Comparison of ENCODE assay signal across 9 cellular contexts in the genomic region with DNA sequence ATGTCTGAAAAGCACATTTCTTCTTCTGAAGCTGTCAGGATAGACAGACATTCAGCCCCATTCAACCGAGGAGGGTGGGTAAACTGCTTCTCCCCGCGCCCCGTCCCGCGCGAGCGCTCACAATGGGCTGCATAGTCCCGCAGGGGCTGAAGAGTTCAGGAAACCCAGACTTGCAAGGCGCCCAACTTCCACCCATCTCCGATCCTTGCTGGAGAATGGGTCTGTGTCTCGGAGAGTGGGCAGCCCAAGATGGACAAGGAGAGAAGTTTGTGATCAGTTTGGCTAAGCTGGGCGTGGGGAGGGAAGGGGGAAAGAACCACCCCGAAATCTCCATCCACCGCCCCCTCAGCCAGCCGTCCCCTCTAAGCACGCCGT. TPM values are rescaled to one million over a fixed set of nuclear protein-coding genes. Genes with fewer than 3 reads are reported as not detected.
A peak's percentile ranks its signal among the peaks of the same experiment; 100 is the strongest.
DNase-seq lines count a peak whose midpoint lies in the region; ATAC-seq, FAIRE-seq and TF ChIP-seq lines count a peak whose summit lies in the region.
"Had no signal": no experiment of that assay in that cellular context is flagged by ENCODE, and none has a peak within 500 bp of the region (broad histone marks: within the 10 kb centered on the region; RNA-seq: fewer than 3 reads in every experiment).

No MANE protein-coding gene starts in this region.

- H3K4me1 ChIP-seq in mucosa of rectum (ENCODE audit: control insufficient read depth in 2 of 2, insufficient read depth in 2 of 2, low read length in 2 of 2) = peaks cover 6 to 12% of the 10 kb centered on the region in 2 donors
- peaks cover 0 to 6% of the 10 kb centered on the region in 2 donors for H3K4me1 ChIP-seq in uterus

- intact Hi-C loops in uterus (cut with DNase I; ENCODE audit: low total_unique reads) = no loop called here

- no peak for ATAC-seq in GM19455 (IDR thresholded peaks at IDR 0.05; ENCODE audit: unreplicated experiment)

- DNase-seq in C1 segment of cervical spinal cord (lab: John Stamatoyannopoulos, UW) (peak in 8 of 14 donors; percentile 16 to 53 (median 31)), H4 (ENCODE audit: low spot score) (peak; percentile 20), endothelial cell (ENCODE audit: low spot score) (peak; percentile 44), uterus (peak; percentile 19 to 27), GM12891 (ENCODE audit: insufficient read length, low spot score) (no peak)
- peak; percentile 4 for DNase-seq in T-helper 2 cell treated with Interferon-gamma antibody and Interleukin-4, amounts not matched to agents 5 μg/mL and 100 μg/mL, for 36 hours (ENCODE audit: low spot score)

- H3K9me3 Mint-ChIP-seq in T-helper 2 cell treated with Interferon-gamma antibody and Interleukin-4, amounts not matched to agents 5 μg/mL and 100 μg/mL, for 36 hours = no peaks in the 10 kb centered on the region
- H3K9me3 Mint-ChIP-seq in endothelial cell (ENCODE audit: unreplicated experiment) = no peaks in the 10 kb centered on the region

- no peaks in the 10 kb centered on the region for H3K36me3 Mint-ChIP-seq in T-helper 2 cell treated with Interferon-gamma antibody and Interleukin-4, amounts not matched to agents 5 μg/mL and 100 μg/mL, for 36 hours (ENCODE audit: low read depth)
- H3K36me3 Mint-ChIP-seq in endothelial cell (ENCODE audit: low read depth, unreplicated experiment) = no peaks in the 10 kb centered on the region

- peak overlapping the region; percentile 98 for H3K4me3 Mint-ChIP-seq in T-helper 2 cell treated with Interferon-gamma antibody and Interleukin-4, amounts not matched to agents 5 μg/mL and 100 μg/mL, for 36 hours
- H3K4me3 Mint-ChIP-seq in endothelial cell (ENCODE audit: unreplicated experiment) = peak overlapping the region; percentile 97

- peaks cover 15% of the 10 kb centered on the region for H3K4me1 Mint-ChIP-seq in T-helper 2 cell treated with Interferon-gamma antibody and Interleukin-4, amounts not matched to agents 5 μg/mL and 100 μg/mL, for 36 hours (ENCODE audit: low read depth)
- peaks cover 33% of the 10 kb centered on the region for H3K4me1 Mint-ChIP-seq in endothelial cell (ENCODE audit: unreplicated experiment)

- TF ChIP-seq CTCF in endothelial cell (IDR thresholded peaks at IDR 0.05; ENCODE audit: unreplicated experiment) (no peak), uterus (IDR thresholded peaks at IDR 0.05) (no peak)

- H3K9ac ChIP-seq in mucosa of rectum (ENCODE audit: low read depth in 1 of 2, low read length in 2 of 2) = peak overlapping the region; percentile 63 to 68

- H3K27ac Mint-ChIP-seq in T-helper 2 cell treated with Interferon-gamma antibody and Interleukin-4, amounts not matched to agents 5 μg/mL and 100 μg/mL, for 36 hours = no peak overlapping the region
- H3K27ac Mint-ChIP-seq in endothelial cell (ENCODE audit: unreplicated experiment) = peak overlapping the region; percentile 93

- peaks cover 38% of the 10 kb centered on the region for H3K27me3 Mint-ChIP-seq in T-helper 2 cell treated with Interferon-gamma antibody and Interleukin-4, amounts not matched to agents 5 μg/mL and 100 μg/mL, for 36 hours (ENCODE audit: low read depth)
- peaks cover 4% of the 10 kb centered on the region for H3K27me3 Mint-ChIP-seq in endothelial cell (ENCODE audit: unreplicated experiment)

- TF ChIP-seq POLR2A in uterus (IDR thresholded peaks at IDR 0.05) (no peak), GM12891 (IDR thresholded peaks at IDR 0.05; ENCODE audit: low read depth, low read length) (no peak)

- FAIRE-seq in GM12891 (lab: Jason Lieb, UNC) = no peak

- H3K27ac ChIP-seq in mucosa of rectum (ENCODE audit: low read depth in 2 of 2, low read length in 2 of 2) (peak overlapping the region; percentile 84), uterus (peak overlapping the region; percentile 95 to 96)
- H3K27ac ChIP-seq: HL-60 had no signal

- H3K4me3 ChIP-seq in mucosa of rectum (ENCODE audit: low read length in 2 of 2) (peak overlapping the region; percentile 75 to 85), uterus (peak overlapping the region; percentile 47 to 59)

- H3K9me3 ChIP-seq in mucosa of rectum (ENCODE audit: control insufficient read depth in 2 of 2, low read length in 2 of 2) = no peaks in the 10 kb centered on the region
- no peaks in the 10 kb centered on the region for H3K9me3 ChIP-seq in uterus

- H3K27me3 ChIP-seq in mucosa of rectum (ENCODE audit: control insufficient read depth in 2 of 2, insufficient read depth in 2 of 2, low read length in 2 of 2) = peaks cover 0 to 5% of the 10 kb centered on the region in 2 donors
- H3K27me3 ChIP-seq in uterus = no peaks in the 10 kb centered on the region

- H3K36me3 ChIP-seq in mucosa of rectum (ENCODE audit: control insufficient read depth in 2 of 2, insufficient read depth in 2 of 2, low read length in 2 of 2) = no peaks in the 10 kb centered on the region
- H3K36me3 ChIP-seq in uterus = no peaks in the 10 kb centered on the region

TF ChIP-seq in GM12891, 5 proteins besides CTCF, POLR2A, EP300 and RAD21:
- TF ChIP-seq PAX5 (IDR thresholded peaks at IDR 0.05; ENCODE audit: insufficient read depth, low read length, severe bottlenecking) (no peak), POLR2AphosphoS5 (IDR thresholded peaks at IDR 0.05; ENCODE audit: low read depth, low read length) (no peak), SPI1 (IDR thresholded peaks at IDR 0.05; ENCODE audit: low read depth, low read length) (no peak), POU2F2 (IDR thresholded peaks at IDR 0.05; ENCODE audit: low read depth, low read length) (no peak), TAF1 (IDR thresholded peaks at IDR 0.05; ENCODE audit: low read depth, low read length) (no peak)
TF ChIP-seq in GM12891: peak in this region for 0.

RNA-seq across cellular contexts. Expression of a gene that starts 0.7 kb away (rescaled TPM):
- 18.4 and 18.7 TPM in 2 replicates for total RNA-seq in H4 (2014; rRNA removed; shearing (Covaris generic))
- 41.9 TPM for total RNA-seq in endothelial cell (ENCODE audit: unreplicated experiment)
- 10 to 100 TPM; 37.9 to 82.0 (median 63.8) TPM for total RNA-seq in uterus
- polyA plus RNA-seq in GM12891 (2012; ENCODE audit: low read depth, missing spikeins) = 0.06 TPM
